In genomic region chr4:119550857-119551532, GRCh38 we compare ENCODE assay signal across 16 cellular contexts.
A peak's percentile ranks its signal among the peaks of the same experiment; 100 is the strongest.
DNase-seq lines count a peak whose midpoint lies in the region; ATAC-seq, FAIRE-seq and TF ChIP-seq lines count a peak whose summit lies in the region.
"Had no signal": no experiment of that assay in that cellular context is flagged by ENCODE, and none has a peak within 500 bp of the region (broad histone marks: within the 10 kb centered on the region; RNA-seq: fewer than 3 reads in every experiment).

No MANE protein-coding gene starts in this region.

- DNase-seq in D721Med (ENCODE audit: insufficient read length, low spot score) (no peak), Panc1 (ENCODE audit: low read depth, low spot score) (no peak), epithelial cell of esophagus (ENCODE audit: low read depth) (peak; percentile 19), myocyte (ENCODE audit: low read depth) (peak; percentile 28), posterior vena cava (ENCODE audit: low spot score) (no peak), anterior cingulate cortex (lab: John Stamatoyannopoulos, UW) (no peak), OCI-M1 (lab: John Stamatoyannopoulos, UW) (no peak)
- DNase-seq in central memory CD4-positive, alpha-beta T cell: no peak
- DNase-seq: activated CD8-positive, alpha-beta T cell treated with anti-CD3 and anti-CD28 coated beads for 36 hours; activated effector memory CD4-positive, alpha-beta T cell treated with Interleukin-2 at 50 U/mL for 16 hours; caudate nucleus; midbrain; NCI-H2029 treated with DMSO at 0.1 percent for 48 hours; testis had no signal

- BruUV-seq in Panc1 (replicated peaks; lab: Mats Ljungman, UMichigan): no TSS peak

- H3K4me3 ChIP-seq in Panc1 (ENCODE audit: low read depth in 2 of 2, low read length in 2 of 2) (no peak overlapping the region), epithelial cell of esophagus (ENCODE audit: low read length) (no peak overlapping the region)
- H3K4me3 ChIP-seq: testis had no signal

- no peaks in the 10 kb centered on the region for H3K27me3 ChIP-seq in Panc1 (ENCODE audit: control insufficient read depth, insufficient read depth, low read length)
- H3K27me3 ChIP-seq: testis had no signal

- POLR2A ChIA-PET in Panc1 (lab: Charles Lee): no interaction called here

- no peaks in the 10 kb centered on the region for H3K9me3 ChIP-seq in Panc1 (ENCODE audit: control insufficient read depth, insufficient read depth, low read depth, low read length)
- H3K9me3 ChIP-seq: testis had no signal

- FAIRE-seq in D721Med (lab: Jason Lieb, UNC): peak; percentile 21
- FAIRE-seq: H54 had no signal

- peak; percentile 65 for ATAC-seq in Panc1
- ATAC-seq: activated CD8-positive, alpha-beta T cell treated with anti-CD3 and anti-CD28 coated beads for 36 hours had no signal

- H3K4me1 ChIP-seq in Panc1 (ENCODE audit: control insufficient read depth, insufficient read depth, low read length): no peaks in the 10 kb centered on the region; the same call in none of the 2 replicates
- H3K4me1 ChIP-seq: parathyroid adenoma, testis had no signal

- no peak overlapping the region for H3K27ac ChIP-seq in Panc1 (ENCODE audit: low read length)
- H3K27ac ChIP-seq: parathyroid adenoma, testis had no signal

- CTCF ChIA-PET in Panc1 (lab: Charles Lee): no interaction called here

- intact Hi-C loops in Panc1 (cut with micrococcal nuclease; ENCODE audit: unreplicated experiment) (loop anchor here (10.0 kb wide), 1 partner anchor 504 kb away; no protein-coding TSS in a partner anchor), posterior vena cava (cut with DNase I) (no loop called here)

- peaks cover 18% of the 10 kb centered on the region for H3K36me3 ChIP-seq in Panc1 (ENCODE audit: control insufficient read depth, insufficient read depth, low read length)

- in situ Hi-C loops in Panc1 (cut with HindIII; ENCODE audit: low pct_unique_long_range_greater_than_20kb, low sequenced_read_pairs): no loop called here

- TF ChIP-seq CTCF in D721Med (IDR thresholded peaks at IDR 0.05; ENCODE audit: insufficient read depth, missing control alignments): no peak
- no peak for TF ChIP-seq CTCF in Panc1 (IDR thresholded peaks at IDR 0.05)
- TF ChIP-seq CTCF in epithelial cell of esophagus (IDR thresholded peaks at IDR 0.05; ENCODE audit: insufficient read depth, low read depth, low read length, missing control alignments): no peak

Comparison
In these comparisons a context has a peak if more than half of its experiments do, and no peak if none do; other contexts are left out.
1. DNase-seq: peak in epithelial cell of esophagus (single experiment) and myocyte (single experiment); none in D721Med (single experiment), Panc1 (single experiment), posterior vena cava (single experiment), central memory CD4-positive, alpha-beta T cell (single experiment), anterior cingulate cortex (0 of 58) and OCI-M1 (single experiment).